ENCODE assay signal across 22 cellular contexts in genomic region chr5:156259618-156260017, GRCh38.
"Had no signal": no experiment of that assay in that cellular context is flagged by ENCODE, and none has a peak within 500 bp of the region (broad histone marks: within the 10 kb centered on the region; RNA-seq: fewer than 3 reads in every experiment).

No MANE protein-coding gene starts in this region.

- H3K27me3 ChIP-seq: foreskin keratinocyte, thyroid gland had no signal

- FAIRE-seq: keratinocyte had no signal

- H3K4me1 ChIP-seq: foreskin keratinocyte, thyroid gland had no signal

- H3K36me3 ChIP-seq: thyroid gland had no signal

- ATAC-seq: activated CD8-positive, alpha-beta T cell treated with anti-CD3 and anti-CD28 coated beads for 36 hours; activated T-helper 17 cell treated with anti-CD3 and anti-CD28 coated beads, Interleukin-2, amount 50 U/mL, for 72 hours; foreskin keratinocyte; left lobe of liver had no signal

- DNase-seq: activated CD4-positive, alpha-beta T cell treated with anti-CD3 and anti-CD28 coated beads, Interleukin-2, amount 10 ng/mL, durations not matched to agents 24 days and 14 days; activated CD8-positive, alpha-beta T cell treated with anti-CD3 and anti-CD28 coated beads for 36 hours; activated naive CD4-positive, alpha-beta T cell; activated naive CD8-positive, alpha-beta T cell treated with anti-CD3 and anti-CD28 coated beads for 36 hours; activated T-cell treated with anti-CD3 and anti-CD28 coated beads, Interleukin-2, amount 50 U/mL, for 1 hour; amniotic stem cell; foreskin keratinocyte; hypothalamus; mammary epithelial cell; occipital lobe; posterior cingulate gyrus; retina; stimulated activated CD4-positive, alpha-beta T cell treated with anti-CD3 and anti-CD28 coated beads, Interleukin-12 subunit alpha, Interleukin-12 subunit beta, amount 100 ng/mL, for 4 hours; stimulated activated CD4-positive, alpha-beta T cell treated with anti-CD3 and anti-CD28 coated beads, Interleukin-1b, Interleukin-23, amount 100 ng/mL, for 48 hours; stimulated activated CD8-positive, alpha-beta memory T cell treated with anti-CD3 and anti-CD28 coated beads, Interleukin-4, amount 100 ng/mL, for 48 hours; stimulated activated naive CD4-positive, alpha-beta T cell; T-helper 9 cell; thyroid gland had no signal

- H3K27ac ChIP-seq: epithelial cell of prostate, foreskin keratinocyte, thyroid gland had no signal

- H3K4me3 ChIP-seq: thyroid gland had no signal

- H3K9me3 ChIP-seq: thyroid gland had no signal
